Comparison of ENCODE assay signal across 23 cellular contexts in the genomic region with DNA sequence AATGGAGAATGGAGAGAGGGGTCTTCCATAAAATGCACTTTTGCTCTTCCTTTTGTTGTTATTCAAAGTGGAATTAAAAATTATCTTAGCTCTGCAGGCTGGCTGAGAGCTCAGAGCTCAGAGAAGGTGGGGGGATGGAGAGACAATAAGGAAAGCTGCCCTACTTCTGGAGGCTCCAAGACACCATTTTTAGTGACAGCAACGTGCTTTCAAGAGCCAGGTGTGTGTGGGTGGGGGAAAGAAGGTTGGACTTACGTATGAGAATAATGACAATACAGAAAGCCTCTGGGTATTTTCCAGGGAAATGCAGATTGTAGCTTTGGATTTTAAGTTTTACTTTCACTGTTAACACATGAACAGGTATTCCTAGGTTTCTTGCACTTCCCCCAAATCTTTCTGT.
"Had no signal": no experiment of that assay in that cellular context is flagged by ENCODE, and none has a peak within 500 bp of the region (broad histone marks: within the 10 kb centered on the region; RNA-seq: fewer than 3 reads in every experiment).

No MANE protein-coding gene starts in this region.

- H3K79me2 ChIP-seq: parathyroid adenoma had no signal

- FAIRE-seq: colon, kidney, TTC549 had no signal

- H3K4me2 ChIP-seq: smooth muscle cell had no signal

- H3K36me3 ChIP-seq: upper lobe of right lung had no signal

- H3K27ac ChIP-seq: body of pancreas, epithelial cell of prostate, parathyroid adenoma, testis, upper lobe of right lung had no signal

- ATAC-seq: activated CD4-positive, alpha-beta T cell treated with anti-CD3 and anti-CD28 coated beads for 36 hours; activated T-helper 17 cell treated with anti-CD3 and anti-CD28 coated beads, Interleukin-2, amount 50 U/mL, for 72 hours; body of pancreas; left lobe of liver; naive thymus-derived CD4-positive, alpha-beta T cell; sciatic nerve; upper lobe of right lung had no signal

- H3K4me3 Mint-ChIP-seq: activated CD4-positive, alpha-beta T cell treated with anti-CD3 and anti-CD28 coated beads for 36 hours; activated T-helper 17 cell treated with anti-CD3 and anti-CD28 coated beads, Interleukin-2, amount 50 U/mL, for 72 hours; naive thymus-derived CD4-positive, alpha-beta T cell; T-helper 2 cell treated with Interferon-gamma antibody and Interleukin-4, amounts not matched to agents 5 μg/mL and 100 μg/mL, for 36 hours had no signal

- H3K4me3 ChIP-seq: body of pancreas, dorsolateral prefrontal cortex, smooth muscle cell, testis, upper lobe of right lung had no signal

- H3K27me3 ChIP-seq: body of pancreas, dorsolateral prefrontal cortex, testis, upper lobe of right lung had no signal

- H3K4me1 ChIP-seq: body of pancreas, parathyroid adenoma, testis, upper lobe of right lung had no signal

- H3K9ac ChIP-seq: parathyroid adenoma had no signal

- H3K9me3 ChIP-seq: body of pancreas, testis, upper lobe of right lung had no signal

- H3K27ac Mint-ChIP-seq: activated CD4-positive, alpha-beta T cell treated with anti-CD3 and anti-CD28 coated beads for 36 hours; activated T-helper 17 cell treated with anti-CD3 and anti-CD28 coated beads, Interleukin-2, amount 50 U/mL, for 72 hours; naive thymus-derived CD4-positive, alpha-beta T cell; T-helper 2 cell treated with Interferon-gamma antibody and Interleukin-4, amounts not matched to agents 5 μg/mL and 100 μg/mL, for 36 hours had no signal

- H3K36me3 Mint-ChIP-seq: naive thymus-derived CD4-positive, alpha-beta T cell had no signal

- DNase-seq: activated CD4-positive, alpha-beta T cell treated with anti-CD3 and anti-CD28 coated beads for 36 hours; activated CD4-positive, alpha-beta T cell treated with anti-CD3 and anti-CD28 coated beads, Interleukin-2, amount 50 U/mL, for 48 hours; activated naive CD4-positive, alpha-beta T cell treated with Interleukin-2 at 50 U/mL for 16 hours; activated T-cell treated with anti-CD3 and anti-CD28 coated beads for 4 hours; body of pancreas; central memory CD4-positive, alpha-beta T cell; foreskin melanocyte; glutamatergic neuron; kidney; naive thymus-derived CD4-positive, alpha-beta T cell; stimulated activated CD4-positive, alpha-beta T cell treated with anti-CD3 and anti-CD28 coated beads, Interleukin-4, amount 100 ng/mL, for 1 hour; testis; upper lobe of right lung had no signal

- H3K4me1 Mint-ChIP-seq: activated CD4-positive, alpha-beta T cell treated with anti-CD3 and anti-CD28 coated beads for 36 hours; activated T-helper 17 cell treated with anti-CD3 and anti-CD28 coated beads, Interleukin-2, amount 50 U/mL, for 72 hours; naive thymus-derived CD4-positive, alpha-beta T cell had no signal

- H2AFZ ChIP-seq: parathyroid adenoma had no signal

- H3K9me3 Mint-ChIP-seq: activated T-helper 17 cell treated with anti-CD3 and anti-CD28 coated beads, Interleukin-2, amount 50 U/mL, for 72 hours; naive thymus-derived CD4-positive, alpha-beta T cell; T-helper 2 cell treated with Interferon-gamma antibody and Interleukin-4, amounts not matched to agents 5 μg/mL and 100 μg/mL, for 36 hours had no signal
